In genomic region chr14:91159906-91160305, GRCh38 we compare ENCODE assay signal across 16 cellular contexts.
"Had no signal": no experiment of that assay in that cellular context is flagged by ENCODE, and none has a peak within 500 bp of the region (broad histone marks: within the 10 kb centered on the region; RNA-seq: fewer than 3 reads in every experiment).

No MANE protein-coding gene starts in this region.

- H3K36me3 ChIP-seq: uterus had no signal

- DNase-seq: activated CD4-positive, alpha-beta T cell treated with anti-CD3 and anti-CD28 coated beads for 4 hours; activated effector memory CD4-positive, alpha-beta T cell treated with anti-CD3 and anti-CD28 coated beads, Interleukin-2, amount 50 U/mL, for 16 hours; dorsolateral prefrontal cortex; esophagus squamous epithelium; foreskin fibroblast; naive B cell; right cardiac atrium; stimulated activated CD4-positive, alpha-beta T cell treated with anti-CD3 and anti-CD28 coated beads, Interleukin-2, amount 100 ng/mL, for 24 hours; T-helper 1 cell; testis; uterus had no signal

- H3K27ac ChIP-seq: dorsolateral prefrontal cortex, SK-N-MC, testis, uterus, VCaP had no signal

- H3K27ac Mint-ChIP-seq: activated naive CD8-positive, alpha-beta T cell; stimulated activated naive CD8-positive, alpha-beta T cell treated with anti-CD3 and anti-CD28 coated beads, Interleukin-15, Interleukin-2, amounts not matched to agents 100 ng/mL and 50 ng/mL, for 24 hours had no signal

- ATAC-seq: left lobe of liver, right cardiac atrium had no signal

- H3K4me3 Mint-ChIP-seq: activated naive CD8-positive, alpha-beta T cell; naive B cell; stimulated activated naive CD8-positive, alpha-beta T cell treated with anti-CD3 and anti-CD28 coated beads, Interleukin-15, Interleukin-2, amounts not matched to agents 100 ng/mL and 50 ng/mL, for 24 hours had no signal

- H3K4me3 ChIP-seq: dorsolateral prefrontal cortex, esophagus squamous epithelium, SK-N-MC, testis, uterus had no signal

- H3K4me1 ChIP-seq: uterus had no signal

- H3K27me3 ChIP-seq: dorsolateral prefrontal cortex, esophagus squamous epithelium, testis, uterus had no signal

- H3K9me3 ChIP-seq: esophagus squamous epithelium, testis, uterus had no signal

- H3K27me3 Mint-ChIP-seq: activated naive CD8-positive, alpha-beta T cell; naive B cell; stimulated activated naive CD8-positive, alpha-beta T cell treated with anti-CD3 and anti-CD28 coated beads, Interleukin-15, Interleukin-2, amounts not matched to agents 100 ng/mL and 50 ng/mL, for 24 hours had no signal

- H3K9me3 Mint-ChIP-seq: naive B cell; stimulated activated naive CD8-positive, alpha-beta T cell treated with anti-CD3 and anti-CD28 coated beads, Interleukin-15, Interleukin-2, amounts not matched to agents 100 ng/mL and 50 ng/mL, for 24 hours had no signal
